ENCODE assay signal across 8 cellular contexts in the genomic region with DNA sequence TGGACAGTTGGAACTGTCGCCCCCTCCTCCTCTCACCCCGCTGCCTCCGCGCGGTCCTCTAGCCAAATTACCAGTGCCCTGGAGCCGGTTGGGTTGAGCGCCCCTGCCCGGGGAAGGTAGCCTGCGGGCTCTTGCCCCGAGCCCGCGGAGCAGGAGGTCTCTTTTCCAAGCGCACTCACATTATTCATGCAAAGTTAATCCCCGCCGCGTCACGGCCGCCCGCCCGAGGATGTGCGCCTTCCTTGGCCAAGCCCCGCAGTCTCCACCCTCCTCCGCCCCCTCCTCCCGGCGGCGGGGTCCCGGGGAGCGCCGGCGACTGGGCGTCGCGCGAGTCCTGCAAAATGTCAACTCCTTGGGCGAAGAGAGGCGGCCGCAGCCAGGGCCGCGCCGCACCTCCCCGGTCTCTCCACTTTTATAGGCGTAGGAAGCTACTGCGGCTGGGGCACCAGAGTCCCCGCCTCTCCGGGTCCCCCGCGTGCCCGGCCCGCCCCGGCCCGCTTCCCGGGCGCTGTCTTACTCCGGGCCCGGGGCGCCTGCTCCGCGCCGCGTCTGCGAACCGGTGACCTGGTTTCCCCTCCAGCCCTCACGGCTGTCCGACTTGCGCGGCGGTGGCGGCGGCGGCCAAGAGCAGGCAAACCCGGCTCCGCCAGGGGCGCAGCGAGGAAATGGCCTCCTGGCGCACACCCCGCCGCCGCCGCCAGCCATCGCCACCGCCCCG. TPM values are rescaled to one million over a fixed set of nuclear protein-coding genes. Genes with fewer than 3 reads are reported as not detected.
A peak's percentile ranks its signal among the peaks of the same experiment; 100 is the strongest.
DNase-seq lines count a peak whose midpoint lies in the region; ATAC-seq, FAIRE-seq and TF ChIP-seq lines count a peak whose summit lies in the region.

Gene THRB, minus strand, starts transcription at position 235 of the 718 bp plus-strand sequence.

- no peaks in the 10 kb centered on the region for H3K36me3 Mint-ChIP-seq in naive thymus-derived CD4-positive, alpha-beta T cell

- no peaks in the 10 kb centered on the region for H3K9me3 ChIP-seq in naive thymus-derived CD4-positive, alpha-beta T cell (ENCODE audit: control insufficient read depth in 2 of 3, low read length in 3 of 3)

- ATAC-seq in HG03159 (IDR thresholded peaks at IDR 0.05; ENCODE audit: unreplicated experiment) = peak; percentile 72
- ATAC-seq in naive thymus-derived CD4-positive, alpha-beta T cell = peak; percentile 53

- no peak for FAIRE-seq in frontal cortex (lab: Jason Lieb, UNC)

- intact Hi-C loops in naive thymus-derived CD4-positive, alpha-beta T cell (cut with micrococcal nuclease) = no loop called here

- CTCF ChIA-PET in naive thymus-derived CD4-positive, alpha-beta T cell (lab: Charles Lee) = no interaction called here

- no peaks in the 10 kb centered on the region for H3K36me3 ChIP-seq in naive thymus-derived CD4-positive, alpha-beta T cell (ENCODE audit: control insufficient read depth in 2 of 3, insufficient read depth in 3 of 3, low read length in 3 of 3)

- peak within 1 kb of the TSS; percentile 44 for H3K4me3 ChIP-seq in WI38 (ENCODE audit: low read depth, low read length)
- no peak within 1 kb of the TSS for H3K4me3 ChIP-seq in naive thymus-derived CD4-positive, alpha-beta T cell (ENCODE audit: low read length)

- H3K4me3 Mint-ChIP-seq in naive thymus-derived CD4-positive, alpha-beta T cell = peak within 1 kb of the TSS in 5 of 10 donors; percentile 27 to 69 (median 37)

- peaks cover 0 to 7% (median 4%) of the 10 kb centered on the region in 7 donors for H3K4me1 Mint-ChIP-seq in naive thymus-derived CD4-positive, alpha-beta T cell

- peaks cover 0 to 15% (median 2%) of the 10 kb centered on the region in 11 donors for H3K9me3 Mint-ChIP-seq in naive thymus-derived CD4-positive, alpha-beta T cell

- peaks cover 43 to 67% (median 52%) of the 10 kb centered on the region in 5 donors for H3K27me3 Mint-ChIP-seq in naive thymus-derived CD4-positive, alpha-beta T cell

- no peaks in the 10 kb centered on the region for H3K4me1 ChIP-seq in naive thymus-derived CD4-positive, alpha-beta T cell (ENCODE audit: control insufficient read depth in 2 of 2, insufficient read depth in 2 of 2, low read length in 2 of 2)

- no peak for TF ChIP-seq CTCF in WI38 (IDR thresholded peaks at IDR 0.05; ENCODE audit: low read depth, low read length)

- DNase-seq in NCI-H1417 (lab: John Stamatoyannopoulos, UW) (peak in 2 of 3 experiments; percentile 74 to 82), NCI-H1417 treated with DMSO at 0.1 percent for 48 hours (lab: John Stamatoyannopoulos, UW) (no peak), frontal cortex (ENCODE audit: low spot score in 2 of 2) (peak; percentile 70 to 77), NCI-H2029 (lab: John Stamatoyannopoulos, UW) (no peak)
- peak in 1 of 9 donors; percentile 21 for DNase-seq in naive thymus-derived CD4-positive, alpha-beta T cell
- DNase-seq in activated CD4-positive, alpha-beta T cell treated with anti-CD3 and anti-CD28 coated beads, Interleukin-2, amount 50 U/mL, for 4 hours = no peak

- H3K27me3 ChIP-seq in naive thymus-derived CD4-positive, alpha-beta T cell (ENCODE audit: control insufficient read depth in 2 of 2, insufficient read depth in 2 of 2, low read length in 2 of 2) = peaks cover 0 to 4% of the 10 kb centered on the region in 2 donors

- POLR2A ChIA-PET in naive thymus-derived CD4-positive, alpha-beta T cell (lab: Charles Lee) = no interaction called here

- no peak within 1 kb of the TSS for H3K27ac Mint-ChIP-seq in naive thymus-derived CD4-positive, alpha-beta T cell

- no peak within 1 kb of the TSS for H3K27ac ChIP-seq in naive thymus-derived CD4-positive, alpha-beta T cell (ENCODE audit: low read depth, low read length)

RNA-seq across cellular contexts. Expression of gene THRB, which starts in this region (rescaled TPM):
- total RNA-seq in frontal cortex = 42.4 TPM
- total RNA-seq in naive thymus-derived CD4-positive, alpha-beta T cell = 1 to 10 TPM in 1 of 5 experiments, under 1 TPM in 1, not detected in 3; 0.16 to 1.0 TPM
- polyA plus RNA-seq in naive thymus-derived CD4-positive, alpha-beta T cell = under 1 TPM in 1 of 2 donors, not detected in 1; 0.05 TPM

Comparison
In these comparisons a context has a peak if more than half of its experiments do, and no peak if none do; other contexts are left out.
1. RNA of gene THRB (total RNA-seq): 42.4 TPM in frontal cortex (single experiment); 0.16 to 1.0 TPM in naive thymus-derived CD4-positive, alpha-beta T cell; every median in the first group is over 10 times any median in the second.
2. DNase-seq: peak in NCI-H1417 (2 of 3) and frontal cortex (2 of 2); none in NCI-H1417 treated with DMSO at 0.1 percent for 48 hours (single experiment), NCI-H2029 (single experiment) and activated CD4-positive, alpha-beta T cell treated with anti-CD3 and anti-CD28 coated beads, Interleukin-2, amount 50 U/mL, for 4 hours (0 of 2).